In the genomic region with DNA sequence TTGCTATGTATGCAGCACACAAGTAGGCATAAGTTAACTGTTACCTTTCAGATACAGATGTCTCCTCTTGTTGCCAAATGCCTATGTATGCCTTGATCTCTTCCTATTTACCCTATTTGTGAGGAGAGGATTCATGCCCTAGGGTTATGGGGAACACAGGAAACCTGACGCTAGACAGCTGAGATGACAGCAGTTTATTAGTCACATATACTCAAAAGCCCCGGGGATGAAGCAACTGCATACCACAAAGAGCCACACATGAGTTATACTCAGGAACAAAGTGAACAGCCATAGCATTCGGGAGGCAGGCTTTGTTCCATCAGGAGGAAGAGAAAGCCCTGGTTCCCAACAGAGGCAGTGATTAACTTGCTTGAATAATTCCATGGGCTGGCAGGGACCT, we compare ENCODE assay signal across 17 cellular contexts.
DNase-seq lines count a peak whose midpoint lies in the region; ATAC-seq, FAIRE-seq and TF ChIP-seq lines count a peak whose summit lies in the region.
"Had no signal": no experiment of that assay in that cellular context is flagged by ENCODE, and none has a peak within 500 bp of the region (broad histone marks: within the 10 kb centered on the region; RNA-seq: fewer than 3 reads in every experiment).

No MANE protein-coding gene starts in this region.

- no peak for TF ChIP-seq EP300 in suprapubic skin (IDR thresholded peaks at IDR 0.05)

- DNase-seq in H54 (ENCODE audit: insufficient read length, low spot score) (peak; percentile 5), OCI-M2 (lab: John Stamatoyannopoulos, UW; ENCODE audit: unreplicated experiment) (peak; percentile 8), epidermal melanocyte (ENCODE audit: insufficient read length, low spot score) (peak; percentile 20), non-pigmented ciliary epithelial cell (ENCODE audit: low read depth) (peak; percentile 8), suprapubic skin (ENCODE audit: low spot score in 2 of 2) (no peak)
- DNase-seq: activated CD4-positive, CD25-positive, alpha-beta regulatory T cell treated with anti-CD3 and anti-CD28 coated beads, Interleukin-2, amount 50 U/mL, for 72 hours; DND-41; HCEC 1CT; kidney glomerular epithelial cell; NCI-H1417 treated with DMSO at 0.1 percent for 48 hours; NCI-H510A treated with DMSO at 0.1 percent for 48 hours; pancreas; T-cell had no signal

- ATAC-seq in GM18907 (IDR thresholded peaks at IDR 0.05; ENCODE audit: unreplicated experiment) (no peak), GM18505 (IDR thresholded peaks at IDR 0.05; ENCODE audit: unreplicated experiment) (no peak), GM21825 (IDR thresholded peaks at IDR 0.05; ENCODE audit: unreplicated experiment) (no peak)
- ATAC-seq: pancreas, T-cell had no signal

- H3K27me3 ChIP-seq in suprapubic skin: no peaks in the 10 kb centered on the region
- H3K27me3 ChIP-seq: BLaER1 treated with 17β-estradiol and CSF1 and Interleukin-3, amounts not matched to agents 10 nM and 100 nM; pancreas had no signal

- FAIRE-seq in H54 (lab: Jason Lieb, UNC): peak; percentile 55
- FAIRE-seq: pancreas had no signal

- H3K9me3 ChIP-seq in suprapubic skin: no peaks in the 10 kb centered on the region
- H3K9me3 ChIP-seq: pancreas had no signal

- WGBS in suprapubic skin: 47% methylated on average over 3 of the region's 3 CpGs

- no peaks in the 10 kb centered on the region for H3K36me3 ChIP-seq in suprapubic skin
- H3K36me3 ChIP-seq: BLaER1 treated with 17β-estradiol and CSF1 and Interleukin-3, amounts not matched to agents 10 nM and 100 nM; pancreas had no signal

- no peaks in the 10 kb centered on the region for H3K4me1 ChIP-seq in suprapubic skin
- H3K4me1 ChIP-seq: BLaER1 treated with 17β-estradiol and CSF1 and Interleukin-3, amounts not matched to agents 10 nM and 100 nM; pancreas had no signal

- no peak overlapping the region for H3K27ac ChIP-seq in suprapubic skin
- H3K27ac ChIP-seq: BLaER1 treated with 17β-estradiol and CSF1 and Interleukin-3, amounts not matched to agents 10 nM and 100 nM; pancreas had no signal

- H3K4me3 ChIP-seq in suprapubic skin: no peak overlapping the region
- H3K4me3 ChIP-seq: BLaER1 treated with 17β-estradiol and CSF1 and Interleukin-3, amounts not matched to agents 10 nM and 100 nM; pancreas had no signal

- TF ChIP-seq POLR2A in H54 (IDR thresholded peaks at IDR 0.05; ENCODE audit: low read depth, low read length) (no peak), GM18505 (IDR thresholded peaks at IDR 0.05; ENCODE audit: borderline replicate concordance, extremely low read depth, insufficient read depth, insufficient read length) (no peak), suprapubic skin (IDR thresholded peaks at IDR 0.05) (no peak)

- no peak for TF ChIP-seq CTCF in suprapubic skin (IDR thresholded peaks at IDR 0.05)

Comparison
In these comparisons a context has a peak if more than half of its experiments do, and no peak if none do; other contexts are left out.
1. DNase-seq: peak in H54 (single experiment), OCI-M2 (single experiment), epidermal melanocyte (single experiment) and non-pigmented ciliary epithelial cell (single experiment); none in suprapubic skin (0 of 2).